Comparison of ENCODE assay signal across 1 cellular context in the genomic region with DNA sequence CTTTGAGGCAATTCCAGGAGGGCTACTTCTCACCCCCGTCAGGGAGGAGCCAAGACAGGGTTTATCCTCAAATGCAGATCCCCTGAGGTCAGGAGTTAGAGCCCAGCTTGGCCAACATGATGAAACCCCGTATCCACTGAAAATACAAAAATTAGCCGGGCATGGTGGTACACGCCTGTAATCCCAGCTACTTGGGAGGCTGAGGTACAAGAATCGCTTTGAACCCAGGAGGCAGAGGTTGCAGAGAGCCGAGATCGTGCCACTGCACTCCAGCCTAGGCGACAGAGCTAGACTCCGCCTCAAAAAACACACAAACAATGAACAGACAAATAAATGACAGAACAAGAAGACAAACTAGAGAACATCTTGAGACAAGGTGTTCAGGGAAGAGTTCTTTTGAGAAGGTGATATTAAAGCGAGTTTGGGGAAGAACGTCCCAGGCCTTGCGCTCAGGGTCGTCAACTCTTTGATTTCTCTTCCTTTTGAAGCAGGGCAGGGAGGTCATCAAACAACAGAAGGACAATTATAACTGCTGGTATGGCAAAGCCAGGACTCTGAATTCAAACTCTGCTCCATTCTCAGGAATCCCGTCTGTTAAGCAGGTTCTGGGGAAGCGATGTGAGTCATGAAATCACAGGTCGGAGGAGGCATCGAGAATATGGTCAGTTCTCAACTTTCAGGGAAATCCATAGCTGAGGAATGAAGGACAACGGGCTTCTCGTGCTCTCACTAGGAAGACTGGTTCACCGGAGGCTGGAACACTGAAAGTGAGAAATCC.
TF ChIP-seq lines count a peak whose summit lies in the region.

No MANE protein-coding gene starts in this region.

TF ChIP-seq in endothelial cell of umbilical vein, 7 proteins besides CTCF, POLR2A, EP300 and RAD21:
- TF ChIP-seq MYC (IDR thresholded peaks at IDR 0.05; ENCODE audit: low read depth, low read length) (no peak), EZH2 (IDR thresholded peaks at IDR 0.05; ENCODE audit: borderline replicate concordance, low read depth, low read length, severe bottlenecking) (no peak), GATA2 (IDR thresholded peaks at IDR 0.05; ENCODE audit: insufficient read depth, insufficient read length, low read depth, low read length) (no peak), POLR2AphosphoS5 (IDR thresholded peaks at IDR 0.05; ENCODE audit: insufficient read depth, low read depth, low read length) (no peak)
- TF ChIP-seq, protein P1, sequence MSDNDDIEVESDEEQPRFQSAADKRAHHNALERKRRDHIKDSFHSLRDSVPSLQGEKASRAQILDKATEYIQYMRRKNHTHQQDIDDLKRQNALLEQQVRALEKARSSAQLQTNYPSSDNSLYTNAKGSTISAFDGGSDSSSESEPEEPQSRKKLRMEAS (IDR thresholded peaks at IDR 0.05; ENCODE audit: insufficient read depth, insufficient read length) = no peak
